Comparison of ENCODE assay signal across 9 cellular contexts in genomic region chr13:95924389-95924994, GRCh38.
A peak's percentile ranks its signal among the peaks of the same experiment; 100 is the strongest.
DNase-seq lines count a peak whose midpoint lies in the region; FAIRE-seq and TF ChIP-seq lines count a peak whose summit lies in the region.
"Had no signal": no experiment of that assay in that cellular context is flagged by ENCODE, and none has a peak within 500 bp of the region (broad histone marks: within the 10 kb centered on the region; RNA-seq: fewer than 3 reads in every experiment).

No MANE protein-coding gene starts in this region.

- no peak overlapping the region for H3K27ac Mint-ChIP-seq in glutamatergic neuron (ENCODE audit: unreplicated experiment)
- H3K27ac Mint-ChIP-seq: activated CD4-positive, alpha-beta memory T cell treated with anti-CD3 and anti-CD28 coated beads for 36 hours had no signal

- H3K4me1 ChIP-seq in mesodermal cell (ENCODE audit: control insufficient read depth, insufficient read depth, low read length, poor library complexity, severe bottlenecking): no peaks in the 10 kb centered on the region

- no peaks in the 10 kb centered on the region for H3K4me1 Mint-ChIP-seq in glutamatergic neuron (ENCODE audit: low read depth, unreplicated experiment)

- FAIRE-seq in bronchial epithelial cell (lab: Jason Lieb, UNC): peak; percentile 36

- no peak overlapping the region for H3K4me3 Mint-ChIP-seq in glutamatergic neuron (ENCODE audit: unreplicated experiment)
- H3K4me3 Mint-ChIP-seq: activated CD4-positive, alpha-beta memory T cell treated with anti-CD3 and anti-CD28 coated beads for 36 hours had no signal

- H3K9me3 ChIP-seq in mesodermal cell (ENCODE audit: control insufficient read depth, low read length): peaks cover 4% of the 10 kb centered on the region

- H3K27me3 Mint-ChIP-seq in glutamatergic neuron (ENCODE audit: unreplicated experiment): peaks cover 2% of the 10 kb centered on the region
- H3K27me3 Mint-ChIP-seq: activated CD4-positive, alpha-beta memory T cell treated with anti-CD3 and anti-CD28 coated beads for 36 hours had no signal

- H3K36me3 ChIP-seq in bronchial epithelial cell (ENCODE audit: control insufficient read depth, insufficient read depth, low read length) (no peaks in the 10 kb centered on the region), mesodermal cell (ENCODE audit: control insufficient read depth, insufficient read depth, low read length) (peaks cover 7% of the 10 kb centered on the region)

- peaks cover 4% of the 10 kb centered on the region for H3K36me3 Mint-ChIP-seq in glutamatergic neuron (ENCODE audit: unreplicated experiment)
- H3K36me3 Mint-ChIP-seq: activated CD4-positive, alpha-beta memory T cell treated with anti-CD3 and anti-CD28 coated beads for 36 hours had no signal

- no peak overlapping the region for H3K4me3 ChIP-seq in bronchial epithelial cell (ENCODE audit: low read depth, low read length)
- H3K4me3 ChIP-seq in mesodermal cell (ENCODE audit: extremely low read depth, insufficient read depth, low read length, poor library complexity, severe bottlenecking): no peak overlapping the region

- H3K9me3 Mint-ChIP-seq in glutamatergic neuron (ENCODE audit: unreplicated experiment): peaks cover 5% of the 10 kb centered on the region

- 20 to 25% methylated on average over 1 of the region's 5 CpGs for WGBS in mesodermal cell (ENCODE audit: insufficient coverage in 2 of 2), 2 experiments

- peak overlapping the region; percentile 81 for H3K27ac ChIP-seq in mesodermal cell (ENCODE audit: low read depth, low read length, severe bottlenecking)
- no peak overlapping the region for H3K27ac ChIP-seq in caudate nucleus (ENCODE audit: low read depth, low read length)

- DNase-seq in ELF-1 (ENCODE audit: low read depth, low spot score) (peak; percentile 15), NCI-H146 (lab: John Stamatoyannopoulos, UW) (peak; percentile 24), bronchial epithelial cell (ENCODE audit: low read depth) (peak; percentile 91), glutamatergic neuron (no peak), NCI-H526 treated with DMSO at 0.1 percent for 48 hours (lab: John Stamatoyannopoulos, UW) (no peak), caudate nucleus (lab: John Stamatoyannopoulos, UW) (no peak), GOT3 (lab: John Stamatoyannopoulos, UW) (no peak)
- DNase-seq: activated CD4-positive, alpha-beta memory T cell treated with anti-CD3 and anti-CD28 coated beads for 36 hours had no signal

- TF ChIP-seq CTCF in bronchial epithelial cell (IDR thresholded peaks at IDR 0.05; ENCODE audit: insufficient read depth, low read length, severe bottlenecking): no peak
- no peak for TF ChIP-seq CTCF in glutamatergic neuron (IDR thresholded peaks at IDR 0.05; ENCODE audit: partially characterized antibody, unreplicated experiment)

- no peaks in the 10 kb centered on the region for H3K27me3 ChIP-seq in bronchial epithelial cell (ENCODE audit: control insufficient read depth, insufficient read depth, low read length)

Comparison
In these comparisons a context has a peak if more than half of its experiments do, and no peak if none do; other contexts are left out.
1. DNase-seq: peak in ELF-1 (single experiment), NCI-H146 (single experiment) and bronchial epithelial cell (single experiment); none in glutamatergic neuron (single experiment), NCI-H526 treated with DMSO at 0.1 percent for 48 hours (single experiment), caudate nucleus (0 of 61) and GOT3 (single experiment).